ENCODE assay signal across 29 cellular contexts in the genomic region with DNA sequence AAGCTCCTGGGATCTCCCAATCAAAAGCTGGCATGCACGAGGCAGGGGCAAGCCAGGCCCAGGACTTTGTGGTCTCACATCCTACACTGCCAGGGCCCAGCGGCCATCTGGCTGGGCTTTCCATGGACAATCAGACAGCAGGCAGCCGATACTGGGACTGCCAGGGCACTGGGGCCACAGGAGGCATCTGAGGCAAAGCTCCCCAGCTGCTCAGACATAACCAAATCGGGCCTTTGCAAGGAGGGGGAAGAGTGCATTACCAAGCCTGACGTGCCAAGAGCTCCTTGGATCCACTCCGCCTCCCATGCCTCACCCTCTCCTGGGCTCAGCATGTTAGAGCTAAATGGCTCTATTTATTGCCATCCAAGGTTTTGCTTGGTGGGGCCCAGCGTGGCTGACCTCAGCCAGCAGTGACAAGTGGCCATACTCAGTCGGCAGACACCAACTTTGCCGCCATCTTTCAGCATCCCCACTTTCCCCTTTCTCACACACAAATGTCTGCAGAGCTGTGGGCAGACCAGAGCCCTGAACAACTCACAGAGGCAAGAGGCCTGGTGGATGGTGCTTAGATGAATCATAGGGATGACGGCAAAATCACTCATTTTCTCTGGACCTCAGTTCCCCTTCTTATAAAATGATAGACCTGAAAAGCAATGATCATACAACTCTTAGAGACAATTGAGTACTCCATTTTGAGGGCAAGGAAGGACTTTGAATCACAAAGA.
"Had no signal": no experiment of that assay in that cellular context is flagged by ENCODE, and none has a peak within 500 bp of the region (broad histone marks: within the 10 kb centered on the region; RNA-seq: fewer than 3 reads in every experiment).

No MANE protein-coding gene starts in this region.

- ATAC-seq: activated naive CD4-positive, alpha-beta T cell treated with anti-CD3 and anti-CD28 coated beads, Interleukin-2, amount 50 U/mL, for 72 hours; activated naive CD8-positive, alpha-beta T cell treated with anti-CD3 and anti-CD28 coated beads, Interleukin-2, amount 50 U/mL, for 24 hours; activated T-cell treated with anti-CD3 and anti-CD28 coated beads, Interleukin-2, amount 50 U/mL, for 4 hours; body of pancreas; Panc1 had no signal

- H3K4me1 ChIP-seq: ascending aorta, body of pancreas, SJCRH30 had no signal

- H3K36me3 ChIP-seq: ascending aorta, SJCRH30 had no signal

- H3K4me2 ChIP-seq: SK-N-SH had no signal

- H3K27me3 ChIP-seq: ascending aorta, body of pancreas, SJCRH30 had no signal

- H3K27ac ChIP-seq: ascending aorta, body of pancreas, RWPE1, SJCRH30 had no signal

- H3K9ac ChIP-seq: SK-N-SH had no signal

- DNase-seq: activated B cell treated with CpG ODN at 0.5 μM for 24 hours; activated CD4-positive, alpha-beta memory T cell treated with anti-CD3 and anti-CD28 coated beads for 36 hours; activated CD4-positive, alpha-beta T cell treated with anti-CD3 and anti-CD28 coated beads for 1 hour; activated CD4-positive, alpha-beta T cell treated with anti-CD3 and anti-CD28 coated beads, Interleukin-2, amount 10 ng/mL, durations not matched to agents 7 days and 5 days; activated CD8-positive, alpha-beta memory T cell treated with anti-CD3 and anti-CD28 coated beads for 24 hours; activated effector memory CD4-positive, alpha-beta T cell treated with anti-CD3 and anti-CD28 coated beads, Interleukin-2, amount 50 U/mL, for 16 hours; activated naive CD4-positive, alpha-beta T cell treated with Interleukin-2 at 50 U/mL for 16 hours; activated naive CD8-positive, alpha-beta T cell treated with anti-CD3 and anti-CD28 coated beads, Interleukin-2, amount 50 U/mL, for 24 hours; activated T-cell treated with anti-CD3 and anti-CD28 coated beads, Interleukin-2, amount 50 U/mL, for 4 hours; amniotic stem cell; body of pancreas; central memory CD4-positive, alpha-beta T cell; Karpas-422; MM.1S; NCI-H1105; NCI-H1436; NCI-H1694 treated with DMSO at 0.1 percent for 48 hours; NCI-H2029 treated with DMSO at 0.1 percent for 48 hours; NCI-H510A treated with DMSO at 0.1 percent for 48 hours; NCI-H69; NK-92 treated with Interleukin-12 subunit alpha and Interleukin-12 subunit beta, amount 100 ng/mL, for 24 hours; OCI-M1; Right ventricle myocardium superior; SJCRH30; SK-N-SH had no signal

- H3K4me3 ChIP-seq: ascending aorta, body of pancreas, SJCRH30 had no signal

- H3K9me3 ChIP-seq: ascending aorta, body of pancreas, SK-N-SH had no signal
